Comparison of ENCODE assay signal across 10 cellular contexts in the genomic region with DNA sequence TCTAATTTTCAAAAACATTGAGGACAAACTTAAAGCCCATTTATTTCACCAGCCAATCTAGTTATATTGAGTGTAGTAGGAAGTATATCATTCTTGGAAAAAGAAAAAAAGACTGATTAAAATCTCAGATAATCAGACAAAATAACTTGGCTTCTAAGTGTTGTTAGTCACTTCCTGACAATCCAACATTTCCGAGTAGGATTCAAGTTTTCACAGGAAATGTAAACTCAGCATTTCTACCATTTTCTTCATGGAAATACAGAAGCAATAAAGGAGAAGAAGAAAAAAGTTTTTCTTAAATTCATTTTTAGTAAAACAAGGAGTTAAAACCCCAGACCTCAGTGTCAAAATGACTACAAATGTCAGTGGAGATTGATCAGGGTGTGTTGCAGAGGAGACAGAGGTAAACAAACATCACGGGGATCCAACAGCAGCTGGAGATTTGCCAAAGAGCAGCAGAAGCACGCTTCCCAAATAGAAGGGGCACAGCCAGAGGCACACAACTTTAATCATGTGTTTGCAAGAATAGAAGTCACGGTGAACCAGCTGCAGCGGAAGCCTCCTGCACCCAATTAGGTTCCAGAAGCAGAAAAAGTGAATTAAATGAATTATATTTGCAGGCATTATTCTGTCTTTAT.
DNase-seq lines count a peak whose midpoint lies in the region; ATAC-seq and TF ChIP-seq lines count a peak whose summit lies in the region.
"Had no signal": no experiment of that assay in that cellular context is flagged by ENCODE, and none has a peak within 500 bp of the region (broad histone marks: within the 10 kb centered on the region; RNA-seq: fewer than 3 reads in every experiment).

No MANE protein-coding gene starts in this region.

- DNase-seq in COR-L47 (lab: John Stamatoyannopoulos, UW) (peak; percentile 83), NCI-H1092 (lab: John Stamatoyannopoulos, UW) (peak; percentile 7), PC-9 (no peak), fibroblast of lung (ENCODE audit: low read depth in 2 of 2) (peak; percentile 50 to 56), inferior parietal cortex (ENCODE audit: extremely low spot score) (no peak), lower lobe of right lung (no peak)
- DNase-seq: activated naive CD4-positive, alpha-beta T cell; stimulated activated CD4-positive, alpha-beta T cell treated with anti-CD3 and anti-CD28 coated beads, Interleukin-12 subunit alpha, Interleukin-12 subunit beta, amount 100 ng/mL, for 4 hours had no signal

- no TSS peak for BruUV-seq in PC-9 (replicated peaks; lab: Mats Ljungman, UMichigan)

- H3K27me3 ChIP-seq in PC-9 (ENCODE audit: insufficient read depth, low read depth) (no peaks in the 10 kb centered on the region), fibroblast of lung (ENCODE audit: control insufficient read depth, insufficient read depth, low read length) (no peaks in the 10 kb centered on the region), lower lobe of right lung (ENCODE audit: low read depth) (no peaks in the 10 kb centered on the region)

- no peak overlapping the region for H2AFZ ChIP-seq in PC-9
- no peak overlapping the region for H2AFZ ChIP-seq in fibroblast of lung (ENCODE audit: low read length)

- H3K4me2 ChIP-seq in PC-9 (peak overlapping the region; percentile 58), fibroblast of lung (ENCODE audit: extremely low read depth, insufficient read depth, low read length) (peak overlapping the region; percentile 71)

- H4K20me1 ChIP-seq in PC-9 (ENCODE audit: insufficient read depth) (no peaks in the 10 kb centered on the region), fibroblast of lung (ENCODE audit: control insufficient read depth, extremely low read depth, insufficient read depth, low read length) (no peaks in the 10 kb centered on the region)

- no peaks in the 10 kb centered on the region for H3K79me2 ChIP-seq in PC-9 (ENCODE audit: low read depth)
- no peaks in the 10 kb centered on the region for H3K79me2 ChIP-seq in fibroblast of lung (ENCODE audit: control insufficient read depth, insufficient read depth, low read length)

- H3K36me3 ChIP-seq in PC-9 (ENCODE audit: low read depth), result no peaks in the 10 kb centered on the region
- no peaks in the 10 kb centered on the region for H3K36me3 ChIP-seq in fibroblast of lung (ENCODE audit: control insufficient read depth, insufficient read depth, low read length)
- H3K36me3 ChIP-seq in lower lobe of right lung, result no peaks in the 10 kb centered on the region

- no peak for ATAC-seq in GM19351 (IDR thresholded peaks at IDR 0.05; ENCODE audit: unreplicated experiment)
- ATAC-seq in lower lobe of right lung, result no peak
- no peak for ATAC-seq in GM21423 (IDR thresholded peaks at IDR 0.05; ENCODE audit: unreplicated experiment)

- H3K27ac ChIP-seq in PC-9, result peak overlapping the region; percentile 37; the same call in 1 of the 2 replicates
- H3K27ac ChIP-seq in fibroblast of lung (ENCODE audit: insufficient read depth, low read length), result no peak overlapping the region
- H3K27ac ChIP-seq in lower lobe of right lung, result no peak overlapping the region

- CTCF ChIA-PET in PC-9 (lab: Charles Lee), result no interaction called here

- H3K4me1 ChIP-seq in PC-9 (replicated peaks; ENCODE audit: insufficient read depth) (peaks cover 45% of the 10 kb centered on the region), fibroblast of lung (ENCODE audit: control insufficient read depth, extremely low read depth, insufficient read depth, low read length) (no peaks in the 10 kb centered on the region), lower lobe of right lung (no peaks in the 10 kb centered on the region)

- no peaks in the 10 kb centered on the region for H3K9me2 ChIP-seq in PC-9 (ENCODE audit: insufficient read depth)

- no peak overlapping the region for H3K4me3 ChIP-seq in PC-9
- H3K4me3 ChIP-seq in fibroblast of lung (replicated peaks in 1 of 4; ENCODE audit: control extremely low read depth in 1 of 4, insufficient read depth in 1 of 4, low read depth in 3 of 4, low read length in 4 of 4), result no peak overlapping the region
- no peak overlapping the region for H3K4me3 ChIP-seq in lower lobe of right lung

- intact Hi-C loops in PC-9 (cut with micrococcal nuclease; ENCODE audit: unreplicated experiment), result no loop called here
- intact Hi-C loops in lower lobe of right lung (cut with DNase I), result no loop called here

- peaks cover 10% of the 10 kb centered on the region; the same call in 1 of the 2 replicates for H3K9me3 ChIP-seq in PC-9 (ENCODE audit: insufficient read depth, low read depth)
- H3K9me3 ChIP-seq in fibroblast of lung (ENCODE audit: control insufficient read depth, insufficient read depth, low read depth, low read length), result no peaks in the 10 kb centered on the region
- H3K9me3 ChIP-seq in lower lobe of right lung, result no peaks in the 10 kb centered on the region

- H3F3A ChIP-seq in PC-9 (ENCODE audit: insufficient read depth, low read depth), result peaks cover 11% of the 10 kb centered on the region

- TF ChIP-seq CTCF in PC-9 (conservative IDR thresholded peaks at IDR 0.05) (no peak), fibroblast of lung (conservative IDR thresholded peaks at IDR 0.05 in 1 of 2, IDR thresholded peaks at IDR 0.05 in 1 of 2; ENCODE audit: low read depth in 1 of 2, low read length in 2 of 2) (no peak), lower lobe of right lung (IDR thresholded peaks at IDR 0.05) (no peak)

- POLR2A ChIA-PET in PC-9 (lab: Charles Lee; ENCODE audit: unreplicated experiment), result no interaction called here

- H3K9ac ChIP-seq in fibroblast of lung (ENCODE audit: insufficient read depth, low read length), result no peak overlapping the region

Comparison
In these comparisons a context has a peak if more than half of its experiments do, and no peak if none do; other contexts are left out.
1. DNase-seq: peak in COR-L47 (single experiment), NCI-H1092 (single experiment) and fibroblast of lung (2 of 2); none in PC-9 (0 of 2), inferior parietal cortex (single experiment) and lower lobe of right lung (single experiment).